10 cellular contexts compared by ENCODE assay signal in the genomic region with DNA sequence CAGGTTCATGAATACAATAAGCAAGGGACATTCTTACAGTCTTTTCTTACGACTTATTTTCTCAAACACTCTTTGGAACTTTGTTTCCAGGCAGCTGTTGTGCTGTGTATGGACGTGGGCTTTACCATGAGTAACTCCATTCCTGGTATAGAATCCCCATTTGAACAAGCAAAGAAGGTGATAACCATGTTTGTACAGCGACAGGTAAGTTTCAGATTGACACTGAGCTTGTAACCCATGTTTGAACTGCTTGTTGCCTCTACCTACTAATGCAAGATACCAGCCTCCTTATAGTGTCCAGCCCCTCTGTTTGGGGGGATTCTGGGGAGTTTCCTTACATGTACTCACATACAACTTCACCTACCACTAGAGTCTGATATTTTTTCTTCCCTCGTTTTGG. TPM values are rescaled to one million over a fixed set of nuclear protein-coding genes. Genes with fewer than 3 reads are reported as not detected.
A peak's percentile ranks its signal among the peaks of the same experiment; 100 is the strongest.
DNase-seq lines count a peak whose midpoint lies in the region; ATAC-seq and TF ChIP-seq lines count a peak whose summit lies in the region.
"Had no signal": no experiment of that assay in that cellular context is flagged by ENCODE, and none has a peak within 500 bp of the region (broad histone marks: within the 10 kb centered on the region; RNA-seq: fewer than 3 reads in every experiment).

No MANE protein-coding gene starts in this region.

- no peak for TF ChIP-seq POLR2A in lower leg skin (IDR thresholded peaks at IDR 0.05)

- H3K4me3 ChIP-seq in CD4-positive, alpha-beta memory T cell (ENCODE audit: low read length in 2 of 2), result no peak overlapping the region
- no peak overlapping the region for H3K4me3 ChIP-seq in HEK293 (ENCODE audit: low read depth, low read length)
- no peak overlapping the region for H3K4me3 ChIP-seq in lower leg skin (ENCODE audit: low read depth, poor library complexity, severe bottlenecking)
- H3K4me3 ChIP-seq in left lung, result no peak overlapping the region

- H3K4me1 ChIP-seq in CD4-positive, alpha-beta memory T cell (ENCODE audit: insufficient read depth, low read length), result peaks cover 84% of the 10 kb centered on the region
- H3K4me1 ChIP-seq in HEK293 (ENCODE audit: control insufficient read depth, insufficient read depth, low read length) (0 out of 2 replicates have a peak, but pooled peaks cover 2% of the 10 kb centered on the region), left lung (peaks cover 24 to 78% of the 10 kb centered on the region in 2 donors)

- TF ChIP-seq CTCF in HEK293 (tag by site-specific recombination; IDR thresholded peaks at IDR 0.05) (no peak), natural killer cell (IDR thresholded peaks at IDR 0.05) (no peak), lower leg skin (IDR thresholded peaks at IDR 0.05) (no peak), left lung (IDR thresholded peaks at IDR 0.05) (no peak)

- no peak for ATAC-seq in activated CD8-positive, alpha-beta T cell treated with anti-CD3 and anti-CD28 coated beads, Interleukin-2, amount 10 ng/mL, durations not matched to agents 7 days and 5 days
- no peak for ATAC-seq in natural killer cell
- ATAC-seq in left lung, result no peak

- no peak for DNase-seq in CD4-positive, alpha-beta memory T cell
- DNase-seq in activated CD8-positive, alpha-beta T cell treated with anti-CD3 and anti-CD28 coated beads, Interleukin-2, amount 10 ng/mL, durations not matched to agents 7 days and 5 days, result no peak
- DNase-seq in natural killer cell, result no peak
- DNase-seq in activated effector memory CD4-positive, alpha-beta T cell treated with Interleukin-2 at 50 U/mL for 16 hours, result no peak
- DNase-seq in lower leg skin (ENCODE audit: low spot score in 2 of 2), result no peak
- DNase-seq in left lung, result no peak
- DNase-seq: NCI-H226, retina, substantia nigra had no signal

- H3K27me3 ChIP-seq in CD4-positive, alpha-beta memory T cell (ENCODE audit: insufficient read depth, low read length), result no peaks in the 10 kb centered on the region
- no peaks in the 10 kb centered on the region for H3K27me3 ChIP-seq in left lung

- peaks cover 52% of the 10 kb centered on the region for H3K36me3 ChIP-seq in CD4-positive, alpha-beta memory T cell (ENCODE audit: insufficient read depth, low read length)
- peaks cover 12 to 73% of the 10 kb centered on the region in 2 experiments for H3K36me3 ChIP-seq in HEK293 (ENCODE audit: control insufficient read depth in 2 of 2, insufficient read depth in 1 of 2, low read length in 2 of 2)
- peaks cover 0 to 58% of the 10 kb centered on the region in 2 donors for H3K36me3 ChIP-seq in left lung

- no peaks in the 10 kb centered on the region for H3K9me3 ChIP-seq in CD4-positive, alpha-beta memory T cell (ENCODE audit: control insufficient read depth in 1 of 2, low read length in 2 of 2)
- H3K9me3 ChIP-seq in HEK293 (ENCODE audit: control insufficient read depth, insufficient read depth, low read depth, low read length), result no peaks in the 10 kb centered on the region
- no peaks in the 10 kb centered on the region for H3K9me3 ChIP-seq in left lung

- H3K27ac ChIP-seq in CD4-positive, alpha-beta memory T cell (ENCODE audit: low read depth, low read length), result peak overlapping the region; percentile 6
- H3K27ac ChIP-seq in HEK293 (ENCODE audit: extremely low read depth, low read depth, low read length) (no peak overlapping the region), left lung (no peak overlapping the region)

- peak overlapping the region in 1 of 8 donors; percentile 15 for H3K4me3 Mint-ChIP-seq in CD4-positive, alpha-beta memory T cell
- peak overlapping the region; percentile 16 for H3K4me3 Mint-ChIP-seq in activated CD8-positive, alpha-beta T cell treated with anti-CD3 and anti-CD28 coated beads, Interleukin-2, amount 10 ng/mL, durations not matched to agents 7 days and 5 days
- H3K4me3 Mint-ChIP-seq in natural killer cell, result no peak overlapping the region

- intact Hi-C loops in CD4-positive, alpha-beta memory T cell (cut with micrococcal nuclease), result loop anchor here (5.0 to 10.0 kb wide), 2 partner anchors 78 to 384 kb away; a partner anchor contains a TSS
- intact Hi-C loops in natural killer cell (cut with micrococcal nuclease), result no loop called here
- intact Hi-C loops in lower leg skin (cut with DNase I; ENCODE audit: low total_unique reads), result no loop called here
- intact Hi-C loops in left lung (cut with DNase I), result no loop called here

- peaks cover 62 to 95% (median 79%) of the 10 kb centered on the region in 4 donors for H3K4me1 Mint-ChIP-seq in CD4-positive, alpha-beta memory T cell
- peaks cover 83% of the 10 kb centered on the region for H3K4me1 Mint-ChIP-seq in activated CD8-positive, alpha-beta T cell treated with anti-CD3 and anti-CD28 coated beads, Interleukin-2, amount 10 ng/mL, durations not matched to agents 7 days and 5 days (ENCODE audit: low read depth)
- H3K4me1 Mint-ChIP-seq in natural killer cell, result peaks cover 86 to 91% of the 10 kb centered on the region in 2 donors

- 76% methylated on average over 4 of the region's 4 CpGs for WGBS in lower leg skin, 2 donors

- peaks cover 0 to 9% (median 0%) of the 10 kb centered on the region in 8 donors for H3K9me3 Mint-ChIP-seq in CD4-positive, alpha-beta memory T cell
- no peaks in the 10 kb centered on the region for H3K9me3 Mint-ChIP-seq in activated CD8-positive, alpha-beta T cell treated with anti-CD3 and anti-CD28 coated beads, Interleukin-2, amount 10 ng/mL, durations not matched to agents 7 days and 5 days (ENCODE audit: insufficient read depth)
- H3K9me3 Mint-ChIP-seq in natural killer cell, result no peaks in the 10 kb centered on the region

- CTCF ChIA-PET in CD4-positive, alpha-beta memory T cell (lab: Charles Lee; ENCODE audit: partially characterized antibody), result interaction anchor here (1.1 to 3.1 kb wide), 9 partner anchors 10 to 80 kb away, joined by 3 to 20 read pairs (median 6); a partner anchor contains a TSS
- CTCF ChIA-PET in HEK293 (lab: Yijun Ruan, JAX), result interaction anchor here (1.1 to 1.6 kb wide), 2 partner anchors 79 to 291 kb away, joined by 3 to 4 read pairs; no protein-coding TSS in a partner anchor
- CTCF ChIA-PET in activated CD8-positive, alpha-beta T cell treated with anti-CD3 and anti-CD28 coated beads, Interleukin-2, amount 10 ng/mL, durations not matched to agents 7 days and 5 days (lab: Charles Lee), result interaction anchor here (0.9 to 3.4 kb wide), 7 partner anchors 9 to 79 kb away, joined by 3 to 31 read pairs (median 9); no protein-coding TSS in a partner anchor

- H3K36me3 Mint-ChIP-seq in CD4-positive, alpha-beta memory T cell, result peaks cover 50 to 81% of the 10 kb centered on the region in 2 donors
- peaks cover 84% of the 10 kb centered on the region for H3K36me3 Mint-ChIP-seq in activated CD8-positive, alpha-beta T cell treated with anti-CD3 and anti-CD28 coated beads, Interleukin-2, amount 10 ng/mL, durations not matched to agents 7 days and 5 days (ENCODE audit: low read depth)
- peaks cover 30% of the 10 kb centered on the region for H3K36me3 Mint-ChIP-seq in natural killer cell

- POLR2A ChIA-PET in CD4-positive, alpha-beta memory T cell (lab: Charles Lee; ENCODE audit: partially characterized antibody), result interaction anchor here (0.8 to 4.2 kb wide), 4 partner anchors 18 to 79 kb away, joined by 3 to 39 read pairs (median 5); a partner anchor contains a TSS
- POLR2A ChIA-PET in HEK293 (lab: Yijun Ruan, JAX), result interaction anchor here (1.1 to 1.5 kb wide), 2 partner anchors 9 to 31 kb away, joined by 4 read pairs; a partner anchor contains a TSS
- POLR2A ChIA-PET in activated CD8-positive, alpha-beta T cell treated with anti-CD3 and anti-CD28 coated beads, Interleukin-2, amount 10 ng/mL, durations not matched to agents 7 days and 5 days (lab: Charles Lee), result no interaction called here

- peaks cover 2% of the 10 kb centered on the region in 2 donors for H3K27me3 Mint-ChIP-seq in CD4-positive, alpha-beta memory T cell
- H3K27me3 Mint-ChIP-seq in activated CD8-positive, alpha-beta T cell treated with anti-CD3 and anti-CD28 coated beads, Interleukin-2, amount 10 ng/mL, durations not matched to agents 7 days and 5 days (ENCODE audit: low read depth), result no peaks in the 10 kb centered on the region
- no peaks in the 10 kb centered on the region for H3K27me3 Mint-ChIP-seq in natural killer cell (ENCODE audit: low read depth in 2 of 2)

- H3K27ac Mint-ChIP-seq in CD4-positive, alpha-beta memory T cell, result peak overlapping the region in 6 of 7 donors; percentile 4 to 100 (median 56)
- H3K27ac Mint-ChIP-seq in activated CD8-positive, alpha-beta T cell treated with anti-CD3 and anti-CD28 coated beads, Interleukin-2, amount 10 ng/mL, durations not matched to agents 7 days and 5 days, result peak overlapping the region; percentile 26
- H3K27ac Mint-ChIP-seq in natural killer cell, result peak overlapping the region; percentile 89 to 98

TF ChIP-seq in HEK293, 187 proteins besides CTCF, POLR2A, EP300 and RAD21:
- peak; percentile 49; the same call in 1 of the 2 replicates for TF ChIP-seq SCRT2 (tag by site-specific recombination; IDR thresholded peaks at IDR 0.05)
- no peak for TF ChIP-seq GLIS1 (tag by site-specific recombination; IDR thresholded peaks at IDR 0.05)

RNA-seq across cellular contexts. Expression of a gene that starts 3.8 kb away (rescaled TPM):
- total RNA-seq in CD4-positive, alpha-beta memory T cell, result 100 to 1,000 TPM; 235 to 240 TPM
- polyA plus RNA-seq in CD4-positive, alpha-beta memory T cell, result 100 to 1,000 TPM; 305 to 348 TPM
- 100 to 1,000 TPM; 362 to 394 TPM for total RNA-seq in activated CD8-positive, alpha-beta T cell treated with anti-CD3 and anti-CD28 coated beads, Interleukin-2, amount 10 ng/mL, durations not matched to agents 7 days and 5 days
- 100 to 1,000 TPM; 188 to 220 (median 201) TPM for total RNA-seq in natural killer cell
- 100 to 1,000 TPM; 107 to 132 (median 116) TPM for total RNA-seq in lower leg skin
- total RNA-seq in left lung, result 100 to 1,000 TPM; 212 to 251 TPM

RNA-seq across cellular contexts. Expression of a gene that starts 31.2 kb away (rescaled TPM):
- 1 to 10 TPM; 3.6 to 5.1 TPM for total RNA-seq in CD4-positive, alpha-beta memory T cell
- 1 to 10 TPM; 2.0 to 2.4 TPM for polyA plus RNA-seq in CD4-positive, alpha-beta memory T cell
- 1 to 10 TPM; 1.2 to 1.4 TPM for total RNA-seq in activated CD8-positive, alpha-beta T cell treated with anti-CD3 and anti-CD28 coated beads, Interleukin-2, amount 10 ng/mL, durations not matched to agents 7 days and 5 days
- 1 to 10 TPM in 1 of 3 donors, under 1 TPM in 2; 0.68 to 1.5 (median 0.98) TPM for total RNA-seq in natural killer cell
- under 1 TPM; 0.04 to 0.88 (median 0.36) TPM for total RNA-seq in lower leg skin
- 1 to 10 TPM; 1.5 to 1.8 TPM for total RNA-seq in left lung

RNA-seq across cellular contexts. Expression of a gene that starts 31.3 kb away (rescaled TPM):
- total RNA-seq in CD4-positive, alpha-beta memory T cell, result 10 to 100 TPM; 16.8 to 20.6 TPM
- polyA plus RNA-seq in CD4-positive, alpha-beta memory T cell, result 10 to 100 TPM; 30.7 to 36.6 TPM
- total RNA-seq in activated CD8-positive, alpha-beta T cell treated with anti-CD3 and anti-CD28 coated beads, Interleukin-2, amount 10 ng/mL, durations not matched to agents 7 days and 5 days, result 10 to 100 TPM; 29.0 to 30.3 TPM
- total RNA-seq in natural killer cell, result 10 to 100 TPM; 15.4 to 25.7 (median 17.5) TPM
- total RNA-seq in lower leg skin, result 10 to 100 TPM in 2 of 4 donors, 1 to 10 TPM in 2; 4.8 to 14.6 (median 9.2) TPM
- total RNA-seq in left lung, result 10 to 100 TPM; 13.4 to 17.3 TPM

Comparison
In these comparisons a context has a peak if more than half of its experiments do, and no peak if none do; other contexts are left out.
1. H3K27ac Mint-ChIP-seq: peak in every context shown above with its lines; median percentile 94 in natural killer cell; 56 in CD4-positive, alpha-beta memory T cell; 26 in activated CD8-positive, alpha-beta T cell treated with anti-CD3 and anti-CD28 coated beads, Interleukin-2, amount 10 ng/mL, durations not matched to agents 7 days and 5 days.